Comparison of ENCODE assay signal across 1 cellular context in the genomic region with DNA sequence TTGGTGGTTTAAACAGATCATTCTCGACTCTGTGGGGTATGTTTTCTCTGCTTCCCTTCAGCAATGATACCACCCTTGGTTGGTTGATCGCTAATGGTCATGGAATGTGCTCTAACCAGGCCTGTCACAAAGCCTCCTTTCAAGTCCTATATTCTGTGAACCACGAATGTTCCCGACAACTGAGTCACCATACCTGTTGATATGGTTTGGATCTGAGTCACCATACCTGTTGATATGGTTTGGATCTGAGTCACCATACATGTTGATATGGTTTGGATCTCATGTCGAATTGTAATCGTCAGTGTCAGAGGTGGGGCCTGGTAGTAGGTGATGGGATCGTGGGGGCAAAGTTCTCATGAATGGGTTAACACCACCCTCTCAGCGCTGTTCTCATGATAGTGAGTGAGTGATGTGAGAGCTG.
A peak's percentile ranks its signal among the peaks of the same experiment; 100 is the strongest.
TF ChIP-seq lines count a peak whose summit lies in the region.

No MANE protein-coding gene starts in this region.

TF ChIP-seq in SK-N-SH, 30 proteins besides CTCF, POLR2A, EP300 and RAD21 (continued from another document):
- TF ChIP-seq, protein P1, sequence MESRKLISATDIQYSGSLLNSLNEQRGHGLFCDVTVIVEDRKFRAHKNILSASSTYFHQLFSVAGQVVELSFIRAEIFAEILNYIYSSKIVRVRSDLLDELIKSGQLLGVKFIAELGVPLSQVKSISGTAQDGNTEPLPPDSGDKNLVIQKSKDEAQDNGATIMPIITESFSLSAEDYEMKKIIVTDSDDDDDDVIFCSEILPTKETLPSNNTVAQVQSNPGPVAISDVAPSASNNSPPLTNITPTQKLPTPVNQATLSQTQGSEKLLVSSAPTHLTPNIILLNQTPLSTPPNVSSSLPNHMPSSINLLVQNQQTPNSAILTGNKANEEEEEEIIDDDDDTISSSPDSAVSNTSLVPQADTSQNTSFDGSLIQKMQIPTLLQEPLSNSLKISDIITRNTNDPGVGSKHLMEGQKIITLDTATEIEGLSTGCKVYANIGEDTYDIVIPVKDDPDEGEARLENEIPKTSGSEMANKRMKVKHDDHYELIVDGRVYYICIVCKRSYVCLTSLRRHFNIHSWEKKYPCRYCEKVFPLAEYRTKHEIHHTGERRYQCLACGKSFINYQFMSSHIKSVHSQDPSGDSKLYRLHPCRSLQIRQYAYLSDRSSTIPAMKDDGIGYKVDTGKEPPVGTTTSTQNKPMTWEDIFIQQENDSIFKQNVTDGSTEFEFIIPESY (IDR thresholded peaks at IDR 0.05; ENCODE audit: borderline replicate concordance, low read depth) = 0 out of 2 replicates have a peak, but pooled peaks have one; percentile 12
- no peak for TF ChIP-seq FOXJ3 (CRISPR knock-in tag; IDR thresholded peaks at IDR 0.05)
- no peak for TF ChIP-seq TAF1 (IDR thresholded peaks at IDR 0.05; ENCODE audit: borderline replicate concordance, low read depth, low read length)
- TF ChIP-seq SIN3A (IDR thresholded peaks at IDR 0.05; ENCODE audit: borderline replicate concordance, low read depth, low read length) = no peak
- peak; percentile 89 for TF ChIP-seq FOSL2 (IDR thresholded peaks at IDR 0.05; ENCODE audit: borderline replicate concordance, low read depth)
- no peak for TF ChIP-seq GABPA (IDR thresholded peaks at IDR 0.05; ENCODE audit: low read depth)
- no peak for TF ChIP-seq ELF1 (IDR thresholded peaks at IDR 0.05)
- TF ChIP-seq FOXM1 (IDR thresholded peaks at IDR 0.05; ENCODE audit: low read depth) = no peak
- TF ChIP-seq POLR2AphosphoS5 (IDR thresholded peaks at IDR 0.05; ENCODE audit: low read depth, low read length) = peak; percentile 52; the same call in 1 of the 2 replicates
- peak; percentile 36; the same call in 1 of the 2 replicates for TF ChIP-seq RXRA (IDR thresholded peaks at IDR 0.05; ENCODE audit: borderline replicate concordance, low read depth)
- TF ChIP-seq RFX5 (IDR thresholded peaks at IDR 0.05; ENCODE audit: low read length) = no peak
- TF ChIP-seq, protein P2, sequence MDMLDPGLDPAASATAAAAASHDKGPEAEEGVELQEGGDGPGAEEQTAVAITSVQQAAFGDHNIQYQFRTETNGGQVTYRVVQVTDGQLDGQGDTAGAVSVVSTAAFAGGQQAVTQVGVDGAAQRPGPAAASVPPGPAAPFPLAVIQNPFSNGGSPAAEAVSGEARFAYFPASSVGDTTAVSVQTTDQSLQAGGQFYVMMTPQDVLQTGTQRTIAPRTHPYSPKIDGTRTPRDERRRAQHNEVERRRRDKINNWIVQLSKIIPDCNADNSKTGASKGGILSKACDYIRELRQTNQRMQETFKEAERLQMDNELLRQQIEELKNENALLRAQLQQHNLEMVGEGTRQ (IDR thresholded peaks at IDR 0.05; ENCODE audit: borderline replicate concordance, low read depth, low read length) = no peak
- no peak; the same call in 1 of the 2 replicates for TF ChIP-seq NFIC (IDR thresholded peaks at IDR 0.05; ENCODE audit: borderline replicate concordance)
- no peak for TF ChIP-seq MXI1 (IDR thresholded peaks at IDR 0.05; ENCODE audit: low read depth, low read length)
- no peak for TF ChIP-seq GATA2 (CRISPR knock-in tag; IDR thresholded peaks at IDR 0.05)
- TF ChIP-seq EZH2phosphoT487 (IDR thresholded peaks at IDR 0.05; ENCODE audit: borderline replicate concordance, low read depth) = no peak
- TF ChIP-seq SMC3 (IDR thresholded peaks at IDR 0.05; ENCODE audit: low read depth, low read length) = no peak
- TF ChIP-seq MEF2A (IDR thresholded peaks at IDR 0.05; ENCODE audit: borderline replicate concordance, low read depth) = no peak
- peak; percentile 88 for TF ChIP-seq JUND (IDR thresholded peaks at IDR 0.05)
- TF ChIP-seq, protein P3, sequence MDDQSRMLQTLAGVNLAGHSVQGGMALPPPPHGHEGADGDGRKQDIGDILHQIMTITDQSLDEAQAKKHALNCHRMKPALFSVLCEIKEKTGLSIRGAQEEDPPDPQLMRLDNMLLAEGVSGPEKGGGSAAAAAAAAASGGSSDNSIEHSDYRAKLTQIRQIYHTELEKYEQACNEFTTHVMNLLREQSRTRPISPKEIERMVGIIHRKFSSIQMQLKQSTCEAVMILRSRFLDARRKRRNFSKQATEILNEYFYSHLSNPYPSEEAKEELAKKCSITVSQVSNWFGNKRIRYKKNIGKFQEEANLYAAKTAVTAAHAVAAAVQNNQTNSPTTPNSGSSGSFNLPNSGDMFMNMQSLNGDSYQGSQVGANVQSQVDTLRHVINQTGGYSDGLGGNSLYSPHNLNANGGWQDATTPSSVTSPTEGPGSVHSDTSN (IDR thresholded peaks at IDR 0.05) = peak; percentile 80
- TF ChIP-seq CHD2 (IDR thresholded peaks at IDR 0.05; ENCODE audit: low read length, partially characterized antibody) = no peak
- TF ChIP-seq, protein P4, sequence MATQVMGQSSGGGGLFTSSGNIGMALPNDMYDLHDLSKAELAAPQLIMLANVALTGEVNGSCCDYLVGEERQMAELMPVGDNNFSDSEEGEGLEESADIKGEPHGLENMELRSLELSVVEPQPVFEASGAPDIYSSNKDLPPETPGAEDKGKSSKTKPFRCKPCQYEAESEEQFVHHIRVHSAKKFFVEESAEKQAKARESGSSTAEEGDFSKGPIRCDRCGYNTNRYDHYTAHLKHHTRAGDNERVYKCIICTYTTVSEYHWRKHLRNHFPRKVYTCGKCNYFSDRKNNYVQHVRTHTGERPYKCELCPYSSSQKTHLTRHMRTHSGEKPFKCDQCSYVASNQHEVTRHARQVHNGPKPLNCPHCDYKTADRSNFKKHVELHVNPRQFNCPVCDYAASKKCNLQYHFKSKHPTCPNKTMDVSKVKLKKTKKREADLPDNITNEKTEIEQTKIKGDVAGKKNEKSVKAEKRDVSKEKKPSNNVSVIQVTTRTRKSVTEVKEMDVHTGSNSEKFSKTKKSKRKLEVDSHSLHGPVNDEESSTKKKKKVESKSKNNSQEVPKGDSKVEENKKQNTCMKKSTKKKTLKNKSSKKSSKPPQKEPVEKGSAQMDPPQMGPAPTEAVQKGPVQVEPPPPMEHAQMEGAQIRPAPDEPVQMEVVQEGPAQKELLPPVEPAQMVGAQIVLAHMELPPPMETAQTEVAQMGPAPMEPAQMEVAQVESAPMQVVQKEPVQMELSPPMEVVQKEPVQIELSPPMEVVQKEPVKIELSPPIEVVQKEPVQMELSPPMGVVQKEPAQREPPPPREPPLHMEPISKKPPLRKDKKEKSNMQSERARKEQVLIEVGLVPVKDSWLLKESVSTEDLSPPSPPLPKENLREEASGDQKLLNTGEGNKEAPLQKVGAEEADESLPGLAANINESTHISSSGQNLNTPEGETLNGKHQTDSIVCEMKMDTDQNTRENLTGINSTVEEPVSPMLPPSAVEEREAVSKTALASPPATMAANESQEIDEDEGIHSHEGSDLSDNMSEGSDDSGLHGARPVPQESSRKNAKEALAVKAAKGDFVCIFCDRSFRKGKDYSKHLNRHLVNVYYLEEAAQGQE (IDR thresholded peaks at IDR 0.05; ENCODE audit: low read depth, low read length) = no peak
- no peak for TF ChIP-seq YY1 (IDR thresholded peaks at IDR 0.05; ENCODE audit: low read depth)
